ENCODE assay signal across 18 cellular contexts in genomic region chr2:84619784-84620371, GRCh38.
DNase-seq lines count a peak whose midpoint lies in the region; ATAC-seq, FAIRE-seq and TF ChIP-seq lines count a peak whose summit lies in the region.
"Had no signal": no experiment of that assay in that cellular context is flagged by ENCODE, and none has a peak within 500 bp of the region (broad histone marks: within the 10 kb centered on the region; RNA-seq: fewer than 3 reads in every experiment).

No MANE protein-coding gene starts in this region.

- H3K27me3 Mint-ChIP-seq in activated CD8-positive, alpha-beta T cell treated with anti-CD3 and anti-CD28 coated beads, Interleukin-2, amount 10 ng/mL, durations not matched to agents 7 days and 5 days (ENCODE audit: low read depth), result no peaks in the 10 kb centered on the region

- POLR2A ChIA-PET in activated CD8-positive, alpha-beta T cell treated with anti-CD3 and anti-CD28 coated beads, Interleukin-2, amount 10 ng/mL, durations not matched to agents 7 days and 5 days (lab: Charles Lee), result no interaction called here

- no peaks in the 10 kb centered on the region for H3K9me2 ChIP-seq in hepatocyte (replicated peaks; ENCODE audit: insufficient read depth)

- WGBS in hepatocyte (ENCODE audit: low lambda C conversion rate, missing lambda C conversion rate), result 83% methylated on average over 5 of the region's 5 CpGs
- 68 to 84% (median 74%) methylated on average over 5 of the region's 5 CpGs for WGBS in small intestine, 3 donors

- no peaks in the 10 kb centered on the region for H3K79me2 ChIP-seq in hepatocyte

- H3K4me2 ChIP-seq in hepatocyte, result no peak overlapping the region

- H3K4me1 Mint-ChIP-seq in activated CD8-positive, alpha-beta T cell treated with anti-CD3 and anti-CD28 coated beads, Interleukin-2, amount 10 ng/mL, durations not matched to agents 7 days and 5 days (ENCODE audit: low read depth), result peaks cover 6% of the 10 kb centered on the region

- TF ChIP-seq CTCF in hepatocyte (IDR thresholded peaks at IDR 0.05; ENCODE audit: poor library complexity), result no peak

- peaks cover 5% of the 10 kb centered on the region for H3K4me1 ChIP-seq in hepatocyte (ENCODE audit: insufficient read depth)
- peaks cover 0 to 8% of the 10 kb centered on the region in 2 donors for H3K4me1 ChIP-seq in small intestine (ENCODE audit: control insufficient read depth in 2 of 2, insufficient read depth in 1 of 2, low read depth in 1 of 2, low read length in 1 of 2)

- no peaks in the 10 kb centered on the region for H3K36me3 Mint-ChIP-seq in activated CD8-positive, alpha-beta T cell treated with anti-CD3 and anti-CD28 coated beads, Interleukin-2, amount 10 ng/mL, durations not matched to agents 7 days and 5 days (ENCODE audit: low read depth)
- H3K36me3 Mint-ChIP-seq: CD8-positive, alpha-beta T cell had no signal

- H4K20me1 ChIP-seq in hepatocyte (ENCODE audit: insufficient read depth, poor library complexity, severe bottlenecking), result no peaks in the 10 kb centered on the region

- H3K27ac Mint-ChIP-seq in activated CD8-positive, alpha-beta T cell treated with anti-CD3 and anti-CD28 coated beads, Interleukin-2, amount 10 ng/mL, durations not matched to agents 7 days and 5 days, result no peak overlapping the region
- H3K27ac Mint-ChIP-seq: CD8-positive, alpha-beta T cell had no signal

- H3K9me3 ChIP-seq in hepatocyte (ENCODE audit: low read depth) (no peaks in the 10 kb centered on the region), small intestine (ENCODE audit: control insufficient read depth, low read depth) (no peaks in the 10 kb centered on the region)

- DNase-seq in GM19239 (ENCODE audit: insufficient read length, low spot score), result no peak
- peak; percentile 74 for DNase-seq in NCI-H82 (lab: John Stamatoyannopoulos, UW)
- DNase-seq in hepatocyte (ENCODE audit: low spot score), result peak; percentile 13
- peak; percentile 87 for DNase-seq in small intestine
- no peak for DNase-seq in activated CD8-positive, alpha-beta T cell treated with anti-CD3 and anti-CD28 coated beads, Interleukin-2, amount 10 ng/mL, durations not matched to agents 7 days and 5 days
- DNase-seq in anterior cingulate cortex (lab: John Stamatoyannopoulos, UW), result no peak
- no peak for DNase-seq in GM03348 (ENCODE audit: low spot score)
- DNase-seq: C1 segment of cervical spinal cord; CD8-positive, alpha-beta T cell; DMS53; DMS79 treated with DMSO at 0.1 percent for 48 hours; GF-D8; GM23248; H7; HCEC 1CT had no signal

- no peak for ATAC-seq in activated CD8-positive, alpha-beta T cell treated with anti-CD3 and anti-CD28 coated beads, Interleukin-2, amount 10 ng/mL, durations not matched to agents 7 days and 5 days
- ATAC-seq in HG02588 (IDR thresholded peaks at IDR 0.05; ENCODE audit: unreplicated experiment), result no peak
- ATAC-seq: CD8-positive, alpha-beta T cell had no signal

- H3K4me3 ChIP-seq in hepatocyte (no peak overlapping the region), small intestine (ENCODE audit: low read depth in 1 of 2, low read length in 2 of 2) (no peak overlapping the region)
- H3K4me3 ChIP-seq: GM23248 had no signal

- no peak overlapping the region for H3K4me3 Mint-ChIP-seq in activated CD8-positive, alpha-beta T cell treated with anti-CD3 and anti-CD28 coated beads, Interleukin-2, amount 10 ng/mL, durations not matched to agents 7 days and 5 days
- H3K4me3 Mint-ChIP-seq: CD8-positive, alpha-beta T cell had no signal

- H3K36me3 ChIP-seq in hepatocyte (replicated peaks; ENCODE audit: insufficient read depth, low read depth), result no peaks in the 10 kb centered on the region
- no peaks in the 10 kb centered on the region for H3K36me3 ChIP-seq in small intestine (ENCODE audit: control insufficient read depth in 2 of 2, insufficient read depth in 2 of 2, low read length in 2 of 2)

- H2AFZ ChIP-seq in hepatocyte, result no peak overlapping the region
- H2AFZ ChIP-seq: GM23248 had no signal

- FAIRE-seq in GM19239 (lab: Jason Lieb, UNC) (peak; percentile 28), small intestine (lab: Jason Lieb, UNC) (no peak)
- FAIRE-seq: GM12892, H1 had no signal

- H3K9me3 Mint-ChIP-seq in activated CD8-positive, alpha-beta T cell treated with anti-CD3 and anti-CD28 coated beads, Interleukin-2, amount 10 ng/mL, durations not matched to agents 7 days and 5 days (ENCODE audit: insufficient read depth), result no peaks in the 10 kb centered on the region
- H3K9me3 Mint-ChIP-seq: CD8-positive, alpha-beta T cell had no signal

- H3K27ac ChIP-seq in hepatocyte, result peak overlapping the region; percentile 17
- no peak overlapping the region for H3K27ac ChIP-seq in small intestine (ENCODE audit: low read depth in 1 of 2, low read length in 1 of 2)
- H3K27ac ChIP-seq: GM23248 had no signal

- CTCF ChIA-PET in activated CD8-positive, alpha-beta T cell treated with anti-CD3 and anti-CD28 coated beads, Interleukin-2, amount 10 ng/mL, durations not matched to agents 7 days and 5 days (lab: Charles Lee), result no interaction called here

- H3K27me3 ChIP-seq in hepatocyte, result no peaks in the 10 kb centered on the region
- H3K27me3 ChIP-seq in small intestine (ENCODE audit: control insufficient read depth in 2 of 2, insufficient read depth in 2 of 2, low read length in 2 of 2), result no peaks in the 10 kb centered on the region

Comparison
In these comparisons a context has a peak if more than half of its experiments do, and no peak if none do; other contexts are left out.
1. DNase-seq: peak in NCI-H82 (single experiment), hepatocyte (single experiment) and small intestine (single experiment); none in GM19239 (single experiment), activated CD8-positive, alpha-beta T cell treated with anti-CD3 and anti-CD28 coated beads, Interleukin-2, amount 10 ng/mL, durations not matched to agents 7 days and 5 days (single experiment), anterior cingulate cortex (0 of 58) and GM03348 (single experiment).